ENCODE assay signal across 8 cellular contexts in the genomic region with DNA sequence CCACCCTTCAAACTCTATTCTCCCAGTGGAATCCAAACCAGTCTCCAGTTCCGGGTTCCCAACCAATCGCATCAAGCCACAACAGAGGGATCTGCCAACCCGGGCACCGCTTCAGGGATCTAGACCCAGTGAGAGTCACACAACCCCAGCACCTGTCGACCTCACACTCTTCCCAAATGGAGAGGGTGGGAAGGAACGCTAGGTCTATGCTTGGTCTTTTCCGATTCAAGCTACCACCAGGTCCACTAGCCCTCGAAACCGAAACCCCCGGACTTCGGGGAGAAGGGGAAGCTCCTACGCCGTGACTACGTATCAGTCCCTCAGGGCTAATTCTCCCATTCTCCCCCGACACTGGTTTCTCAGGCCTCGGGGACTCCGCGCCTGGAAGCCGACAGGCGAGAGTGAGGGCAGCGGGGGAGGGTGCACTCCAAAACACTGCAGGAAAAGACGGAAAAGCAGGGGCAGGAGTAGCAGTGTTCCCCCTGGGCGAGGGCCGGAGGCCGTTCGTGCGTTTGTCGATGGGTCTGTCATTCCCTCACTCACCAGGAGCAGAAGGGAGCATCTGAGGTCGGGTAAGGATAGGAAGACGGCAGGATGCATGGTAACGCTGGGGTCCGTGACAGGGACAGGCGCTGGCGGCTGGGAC. TPM values are rescaled to one million over a fixed set of nuclear protein-coding genes. Genes with fewer than 3 reads are reported as not detected.
A peak's percentile ranks its signal among the peaks of the same experiment; 100 is the strongest.
DNase-seq lines count a peak whose midpoint lies in the region; ATAC-seq, FAIRE-seq and TF ChIP-seq lines count a peak whose summit lies in the region.

No MANE protein-coding gene starts in this region.

- peak overlapping the region in 1 of 2 experiments; percentile 41 for H3K14ac ChIP-seq in mesenchymal stem cell (ENCODE audit: low read length in 2 of 2)

- H3K27me3 ChIP-seq in endodermal cell (ENCODE audit: control insufficient read depth, insufficient read depth, low read length, poor library complexity, severe bottlenecking) (no peaks in the 10 kb centered on the region), mesenchymal stem cell (ENCODE audit: control insufficient read depth in 1 of 2, insufficient read depth in 1 of 2, low read length in 2 of 2) (no peaks in the 10 kb centered on the region)

- no peak overlapping the region for H2BK15ac ChIP-seq in mesenchymal stem cell (ENCODE audit: low read depth, poor library complexity, severe bottlenecking)

- H3K36me3 ChIP-seq in endodermal cell (ENCODE audit: control insufficient read depth, insufficient read depth, low read length), result no peaks in the 10 kb centered on the region
- H3K36me3 ChIP-seq in mesenchymal stem cell (ENCODE audit: control insufficient read depth in 1 of 2, insufficient read depth in 2 of 2, low read depth in 1 of 2, low read length in 2 of 2), result peaks cover 0 to 9% of the 10 kb centered on the region in 2 experiments

- DNase-seq in AG08395 (ENCODE audit: low spot score) (peak; percentile 64), GM18507 (ENCODE audit: extremely low spot score, insufficient read length, low read depth) (no peak), NCI-H2227 (lab: John Stamatoyannopoulos, UW; ENCODE audit: unreplicated experiment) (peak; percentile 50), endodermal cell (peak; percentile 94), mesenchymal stem cell (peak; percentile 80)
- peak; percentile 40 for DNase-seq in activated CD4-positive, alpha-beta memory T cell treated with anti-CD3 and anti-CD28 coated beads, Interleukin-2, amount 10 ng/mL, durations not matched to agents 7 days and 5 days
- peak in 1 of 2 donors; percentile 12 for DNase-seq in stimulated activated naive CD8-positive, alpha-beta T cell treated with anti-CD3 and anti-CD28 coated beads, Interleukin-15, amount 100 ng/mL, for 72 hours

- peaks cover 32% of the 10 kb centered on the region for H3K4me1 Mint-ChIP-seq in activated CD4-positive, alpha-beta memory T cell treated with anti-CD3 and anti-CD28 coated beads, Interleukin-2, amount 10 ng/mL, durations not matched to agents 7 days and 5 days
- H3K4me1 Mint-ChIP-seq in endodermal cell, result peaks cover 23% of the 10 kb centered on the region
- peaks cover 37% of the 10 kb centered on the region for H3K4me1 Mint-ChIP-seq in stimulated activated naive CD8-positive, alpha-beta T cell treated with anti-CD3 and anti-CD28 coated beads, Interleukin-15, amount 100 ng/mL, for 72 hours

- H3K27ac ChIP-seq in endodermal cell (ENCODE audit: low read depth, low read length), result peak overlapping the region; percentile 81
- peak overlapping the region; percentile 77 for H3K27ac ChIP-seq in mesenchymal stem cell (ENCODE audit: low read length, poor library complexity, severe bottlenecking)

- peaks cover 10% of the 10 kb centered on the region for H3K79me1 ChIP-seq in mesenchymal stem cell (replicated peaks; ENCODE audit: low read length, poor library complexity, severe bottlenecking)

- FAIRE-seq in GM18507 (lab: Jason Lieb, UNC), result peak; percentile 69

- peak overlapping the region; percentile 1 to 22 for H3K4ac ChIP-seq in mesenchymal stem cell (ENCODE audit: low read depth in 1 of 2, low read length in 2 of 2)

- H3K9me3 ChIP-seq in endodermal cell (ENCODE audit: control insufficient read depth, low read length) (no peaks in the 10 kb centered on the region), mesenchymal stem cell (ENCODE audit: control insufficient read depth, low read length) (no peaks in the 10 kb centered on the region)

- H3K4me3 Mint-ChIP-seq in activated CD4-positive, alpha-beta memory T cell treated with anti-CD3 and anti-CD28 coated beads, Interleukin-2, amount 10 ng/mL, durations not matched to agents 7 days and 5 days, result peak overlapping the region; percentile 100
- H3K4me3 Mint-ChIP-seq in endodermal cell, result peak overlapping the region; percentile 100
- peak overlapping the region; percentile 97 to 100 for H3K4me3 Mint-ChIP-seq in stimulated activated naive CD8-positive, alpha-beta T cell treated with anti-CD3 and anti-CD28 coated beads, Interleukin-15, amount 100 ng/mL, for 72 hours

- peaks cover 8% of the 10 kb centered on the region for H3K36me3 Mint-ChIP-seq in activated CD4-positive, alpha-beta memory T cell treated with anti-CD3 and anti-CD28 coated beads, Interleukin-2, amount 10 ng/mL, durations not matched to agents 7 days and 5 days (ENCODE audit: low read depth)
- H3K36me3 Mint-ChIP-seq in endodermal cell (ENCODE audit: low read depth), result no peaks in the 10 kb centered on the region

- H3K4me3 ChIP-seq in endodermal cell (ENCODE audit: low read length), result peak overlapping the region; percentile 100
- peak overlapping the region; percentile 91 to 98 for H3K4me3 ChIP-seq in mesenchymal stem cell (ENCODE audit: insufficient read depth in 1 of 2, low read depth in 1 of 2, low read length in 2 of 2)

- ATAC-seq in HG03139 (IDR thresholded peaks at IDR 0.05; ENCODE audit: unreplicated experiment), result peak; percentile 14
- no peak for ATAC-seq in stimulated activated naive CD8-positive, alpha-beta T cell treated with anti-CD3 and anti-CD28 coated beads, Interleukin-15, amount 100 ng/mL, for 72 hours

- no peak overlapping the region for H2BK120ac ChIP-seq in mesenchymal stem cell (ENCODE audit: low read depth, low read length)

- H3K4me2 ChIP-seq in mesenchymal stem cell (ENCODE audit: low read length, poor library complexity, severe bottlenecking), result peak overlapping the region; percentile 74

- no peaks in the 10 kb centered on the region for H3K9me3 Mint-ChIP-seq in activated CD4-positive, alpha-beta memory T cell treated with anti-CD3 and anti-CD28 coated beads, Interleukin-2, amount 10 ng/mL, durations not matched to agents 7 days and 5 days
- no peaks in the 10 kb centered on the region for H3K9me3 Mint-ChIP-seq in endodermal cell
- H3K9me3 Mint-ChIP-seq in stimulated activated naive CD8-positive, alpha-beta T cell treated with anti-CD3 and anti-CD28 coated beads, Interleukin-15, amount 100 ng/mL, for 72 hours, result no peaks in the 10 kb centered on the region

- no peak overlapping the region for H2BK12ac ChIP-seq in mesenchymal stem cell (ENCODE audit: low read length in 2 of 2)

- 0 to 1% methylated on average over 6 to 34 of the region's 34 CpGs for WGBS in endodermal cell (ENCODE audit: insufficient coverage in 1 of 2, insufficient read length in 1 of 2), 2 experiments
- WGBS in mesenchymal stem cell, result under 1% methylated on average over 33 of the region's 34 CpGs

- CTCF ChIA-PET in activated CD4-positive, alpha-beta memory T cell treated with anti-CD3 and anti-CD28 coated beads, Interleukin-2, amount 10 ng/mL, durations not matched to agents 7 days and 5 days (lab: Charles Lee), result no interaction called here

- peak overlapping the region; percentile 54 for H4K91ac ChIP-seq in mesenchymal stem cell (ENCODE audit: low read length)

- peak overlapping the region; percentile 62 for H2AFZ ChIP-seq in mesenchymal stem cell (ENCODE audit: low read depth, low read length)

- no peak overlapping the region for H2BK5ac ChIP-seq in mesenchymal stem cell (ENCODE audit: low read depth, low read length, poor library complexity, severe bottlenecking)

- peak overlapping the region; percentile 90 for H3K9ac ChIP-seq in endodermal cell (ENCODE audit: extremely low read depth, low read length, poor library complexity, severe bottlenecking)
- H3K9ac ChIP-seq in mesenchymal stem cell (ENCODE audit: low read length), result peak overlapping the region; percentile 97

- peaks cover 7% of the 10 kb centered on the region for H3K4me1 ChIP-seq in endodermal cell (ENCODE audit: control insufficient read depth, insufficient read depth, low read length)
- H3K4me1 ChIP-seq in mesenchymal stem cell (ENCODE audit: control insufficient read depth, insufficient read depth, low read depth, low read length), result peaks cover under 1% of the 10 kb centered on the region

- TF ChIP-seq CTCF in endodermal cell (conservative IDR thresholded peaks at IDR 0.05), result no peak

- H2AK5ac ChIP-seq in mesenchymal stem cell (ENCODE audit: low read length, severe bottlenecking), result no peak overlapping the region

- H3K18ac ChIP-seq in mesenchymal stem cell (ENCODE audit: low read depth in 1 of 2, low read length in 2 of 2), result peak overlapping the region; percentile 63 to 88

- POLR2A ChIA-PET in activated CD4-positive, alpha-beta memory T cell treated with anti-CD3 and anti-CD28 coated beads, Interleukin-2, amount 10 ng/mL, durations not matched to agents 7 days and 5 days (lab: Charles Lee), result interaction anchor here (0.6 to 2.6 kb wide), 5 partner anchors 12 to 279 kb away, joined by 3 to 15 read pairs (median 3); no protein-coding TSS in a partner anchor

- peak overlapping the region; percentile 93 for H3K27ac Mint-ChIP-seq in activated CD4-positive, alpha-beta memory T cell treated with anti-CD3 and anti-CD28 coated beads, Interleukin-2, amount 10 ng/mL, durations not matched to agents 7 days and 5 days
- H3K27ac Mint-ChIP-seq in endodermal cell, result peak overlapping the region; percentile 98
- H3K27ac Mint-ChIP-seq in stimulated activated naive CD8-positive, alpha-beta T cell treated with anti-CD3 and anti-CD28 coated beads, Interleukin-15, amount 100 ng/mL, for 72 hours, result peak overlapping the region; percentile 97 to 99

- no peaks in the 10 kb centered on the region for H3K27me3 Mint-ChIP-seq in activated CD4-positive, alpha-beta memory T cell treated with anti-CD3 and anti-CD28 coated beads, Interleukin-2, amount 10 ng/mL, durations not matched to agents 7 days and 5 days
- no peaks in the 10 kb centered on the region for H3K27me3 Mint-ChIP-seq in endodermal cell (ENCODE audit: insufficient read depth)
- no peaks in the 10 kb centered on the region for H3K27me3 Mint-ChIP-seq in stimulated activated naive CD8-positive, alpha-beta T cell treated with anti-CD3 and anti-CD28 coated beads, Interleukin-15, amount 100 ng/mL, for 72 hours

- peak overlapping the region in 1 of 2 experiments; percentile 70 for H3K23ac ChIP-seq in mesenchymal stem cell (ENCODE audit: low read length in 2 of 2)

- H4K8ac ChIP-seq in mesenchymal stem cell (ENCODE audit: low read length), result peak overlapping the region; percentile 14

RNA-seq across cellular contexts. Expression of gene ERP44, which starts 0.4 kb away (rescaled TPM):
- total RNA-seq in activated CD4-positive, alpha-beta memory T cell treated with anti-CD3 and anti-CD28 coated beads, Interleukin-2, amount 10 ng/mL, durations not matched to agents 7 days and 5 days, result 10 to 100 TPM; 22.3 to 23.3 TPM
- total RNA-seq in endodermal cell, result 10 to 100 TPM; 22.4 to 23.4 TPM
- polyA plus RNA-seq in endodermal cell (2013, experiment 1 of 2), result 24.5 TPM
- polyA plus RNA-seq in endodermal cell (2013, experiment 2 of 2), result 23.0 TPM
- polyA plus RNA-seq in mesenchymal stem cell (2013, experiment 1 of 2), result 35.5 TPM
- polyA plus RNA-seq in mesenchymal stem cell (2013, experiment 2 of 2), result 36.5 TPM

RNA-seq across cellular contexts. Expression of gene INVS, which starts 0.7 kb away (rescaled TPM):
- total RNA-seq in activated CD4-positive, alpha-beta memory T cell treated with anti-CD3 and anti-CD28 coated beads, Interleukin-2, amount 10 ng/mL, durations not matched to agents 7 days and 5 days, result 10 to 100 TPM; 13.1 to 13.2 TPM
- total RNA-seq in endodermal cell, result 10 to 100 TPM; 22.8 to 26.6 TPM
- 14.1 TPM for polyA plus RNA-seq in endodermal cell (2013, experiment 1 of 2)
- 13.8 TPM for polyA plus RNA-seq in endodermal cell (2013, experiment 2 of 2)
- polyA plus RNA-seq in mesenchymal stem cell (2013, experiment 1 of 2), result 8.6 TPM
- 7.7 TPM for polyA plus RNA-seq in mesenchymal stem cell (2013, experiment 2 of 2)
